ENCODE assay signal across 8 cellular contexts in the genomic region with DNA sequence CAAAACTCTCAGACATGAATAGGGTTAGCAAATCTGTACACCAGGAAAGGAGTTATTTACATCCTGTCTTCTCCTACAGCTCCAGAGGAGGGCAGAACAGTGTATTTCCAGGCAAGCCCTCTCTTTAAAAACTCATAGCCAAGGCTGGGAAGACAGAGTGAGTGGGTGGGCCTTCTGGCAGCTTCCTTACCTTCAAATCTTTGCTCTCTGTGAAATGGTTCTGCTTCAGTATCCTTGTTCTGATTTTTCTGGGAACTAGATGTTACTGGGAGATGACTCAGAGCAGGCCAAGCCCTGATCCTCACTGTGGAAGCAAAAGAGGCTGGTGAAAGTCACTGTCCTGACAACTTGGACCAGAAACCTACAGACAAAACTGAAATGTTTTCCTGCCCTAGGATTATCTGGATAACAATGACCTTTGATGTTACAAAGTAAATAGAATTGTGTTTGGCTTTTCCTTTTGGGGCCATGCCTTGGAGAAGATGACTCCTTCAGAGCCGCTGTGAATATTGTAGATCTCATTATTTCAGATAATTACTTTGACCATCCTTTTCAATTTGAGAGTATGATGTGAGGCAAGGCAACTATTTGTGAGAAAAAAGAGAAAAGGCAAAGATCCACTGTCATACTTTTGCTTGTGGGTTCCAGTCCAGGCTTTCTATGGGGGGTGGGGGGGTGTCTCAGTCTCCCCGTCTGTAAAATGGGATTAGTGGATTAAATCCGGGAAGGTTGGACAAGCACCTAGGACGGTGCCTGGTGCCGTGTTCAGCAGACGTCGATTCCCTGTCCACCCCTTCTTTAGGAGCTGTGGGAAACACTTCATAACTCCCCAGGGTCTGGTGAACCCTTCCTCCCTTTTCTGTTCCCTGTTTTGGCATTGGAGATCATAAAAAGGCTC.
DNase-seq lines count a peak whose midpoint lies in the region; ATAC-seq lines count a peak whose summit lies in the region.

No MANE protein-coding gene starts in this region.

- peak; percentile 42 for DNase-seq in NCI-H748 (lab: John Stamatoyannopoulos, UW; ENCODE audit: unreplicated experiment)
- no peak for DNase-seq in NCI-H748 treated with DMSO at 0.1 percent for 48 hours (lab: John Stamatoyannopoulos, UW)
- DNase-seq in OCI-M1 (lab: John Stamatoyannopoulos, UW), result peak; percentile 36
- DNase-seq in middle frontal gyrus (ENCODE audit: extremely low spot score, low spot score), result peak; percentile 41
- DNase-seq in stimulated activated CD4-positive, alpha-beta T cell treated with anti-CD3 and anti-CD28 coated beads, Interleukin-4, amount 100 ng/mL, for 24 hours, result no peak
- DNase-seq in NOMO-1 treated with dmso at 0.1 percent for 144 hours (lab: John Stamatoyannopoulos, UW; ENCODE audit: unreplicated experiment), result no peak

- H3K9me3 ChIP-seq in endocrine pancreas (ENCODE audit: control insufficient read depth, low read length), result no peaks in the 10 kb centered on the region

- no peak overlapping the region for H3K9ac ChIP-seq in endocrine pancreas (ENCODE audit: control insufficient read depth, insufficient read depth, low read length)

- H3K4me3 ChIP-seq in endocrine pancreas (ENCODE audit: control insufficient read depth, insufficient read depth, low read length), result peak overlapping the region; percentile 44

- ATAC-seq in HG03439 (IDR thresholded peaks at IDR 0.05; ENCODE audit: unreplicated experiment), result no peak

- H3K27me3 ChIP-seq in endocrine pancreas (ENCODE audit: control insufficient read depth, insufficient read depth, low read length), result no peaks in the 10 kb centered on the region

- H3K4me1 ChIP-seq in endocrine pancreas (ENCODE audit: control insufficient read depth, insufficient read depth, low read length), result peaks cover 26% of the 10 kb centered on the region

- no peaks in the 10 kb centered on the region for H3K36me3 ChIP-seq in endocrine pancreas (ENCODE audit: control insufficient read depth, insufficient read depth, low read length)

Comparison
In these comparisons a context has a peak if more than half of its experiments do, and no peak if none do; other contexts are left out.
1. DNase-seq: peak in NCI-H748 (single experiment), OCI-M1 (single experiment) and middle frontal gyrus (single experiment); none in NCI-H748 treated with DMSO at 0.1 percent for 48 hours (single experiment), stimulated activated CD4-positive, alpha-beta T cell treated with anti-CD3 and anti-CD28 coated beads, Interleukin-4, amount 100 ng/mL, for 24 hours (single experiment) and NOMO-1 treated with dmso at 0.1 percent for 144 hours (single experiment).